In the genomic region with DNA sequence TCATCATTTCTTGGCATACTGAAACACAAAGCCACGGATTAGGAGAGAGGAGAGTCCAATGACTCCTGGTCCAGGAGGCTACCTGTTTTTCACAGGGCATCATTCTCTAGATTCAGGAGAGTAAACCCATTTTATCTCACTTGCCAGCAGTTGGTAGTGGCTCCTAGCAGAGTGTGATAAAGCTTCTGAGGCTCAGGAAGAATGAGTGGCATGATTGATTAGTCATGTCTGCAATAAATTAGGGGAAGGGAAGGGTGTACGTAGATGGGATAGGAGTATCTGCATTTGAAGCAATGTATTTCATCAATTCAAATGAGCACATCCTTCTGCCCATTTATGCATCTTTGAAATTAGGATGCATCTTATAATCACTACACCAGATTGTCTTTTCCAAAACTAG, we compare ENCODE assay signal across 11 cellular contexts.
"Had no signal": no experiment of that assay in that cellular context is flagged by ENCODE, and none has a peak within 500 bp of the region (broad histone marks: within the 10 kb centered on the region; RNA-seq: fewer than 3 reads in every experiment).

No MANE protein-coding gene starts in this region.

- H3K27ac Mint-ChIP-seq: H9, HFFc6 had no signal

- H3K4me3 ChIP-seq: GM23248 had no signal

- H3K4me2 ChIP-seq: KMS-11 had no signal

- H3K9me3 Mint-ChIP-seq: H9, HFFc6 had no signal

- H3K27ac ChIP-seq: GM23248, KMS-11 had no signal

- H3K9ac ChIP-seq: GM23248, KMS-11 had no signal

- H3K4me3 Mint-ChIP-seq: H9, HFFc6 had no signal

- DNase-seq: GM23248, H9, HCEC 1CT, HFFc6, IMR-90, Karpas-422, KBM-7 had no signal

- FAIRE-seq: H1, H54, HTR-8/SVneo had no signal

- H2AFZ ChIP-seq: GM23248 had no signal
